In the genomic region with DNA sequence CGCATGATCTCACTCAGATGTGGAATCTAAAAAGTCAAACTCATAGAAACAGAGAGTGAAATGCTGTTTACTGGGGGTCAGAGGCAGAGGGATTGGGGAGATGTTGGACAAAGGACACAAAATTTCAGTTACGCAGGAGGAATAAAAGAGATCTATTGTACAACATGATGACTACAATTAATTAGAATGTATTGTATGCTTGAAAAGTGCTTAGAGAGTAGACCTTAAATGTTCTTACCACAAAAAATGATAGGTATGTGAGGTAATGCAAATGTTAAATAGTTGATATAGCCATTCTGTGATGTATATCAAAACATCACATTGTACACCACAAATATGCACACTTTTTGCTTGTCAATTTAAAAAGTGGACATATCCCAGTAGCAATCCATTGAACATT, we compare ENCODE assay signal across 21 cellular contexts. TPM values are rescaled to one million over a fixed set of nuclear protein-coding genes. Genes with fewer than 3 reads are reported as not detected.
DNase-seq lines count a peak whose midpoint lies in the region; ATAC-seq, FAIRE-seq and TF ChIP-seq lines count a peak whose summit lies in the region.
"Had no signal": no experiment of that assay in that cellular context is flagged by ENCODE, and none has a peak within 500 bp of the region (broad histone marks: within the 10 kb centered on the region; RNA-seq: fewer than 3 reads in every experiment).

No MANE protein-coding gene starts in this region.

- H3K9ac ChIP-seq in astrocyte (ENCODE audit: low read length) = no peak overlapping the region
- H3K9ac ChIP-seq: BLaER1 had no signal

- H3K27me3 ChIP-seq in RWPE2 (ENCODE audit: insufficient read depth, poor library complexity, severe bottlenecking) = no peaks in the 10 kb centered on the region
- H3K27me3 ChIP-seq in astrocyte (ENCODE audit: insufficient read depth, low read length) = no peaks in the 10 kb centered on the region
- no peaks in the 10 kb centered on the region for H3K27me3 ChIP-seq in brain microvascular endothelial cell (replicated peaks)

- H3K9me3 ChIP-seq in RWPE2 (ENCODE audit: severe bottlenecking) (no peaks in the 10 kb centered on the region), astrocyte (ENCODE audit: insufficient read depth, low read depth, low read length) (no peaks in the 10 kb centered on the region), T-helper 17 cell (ENCODE audit: control insufficient read depth, low read length, poor library complexity, severe bottlenecking) (no peaks in the 10 kb centered on the region)
- H3K9me3 ChIP-seq: BLaER1, Caco-2 had no signal

- ATAC-seq in RWPE2 (ENCODE audit: low read depth) = peak; percentile 86
- ATAC-seq in GM19463 (IDR thresholded peaks at IDR 0.05; ENCODE audit: unreplicated experiment) = no peak
- no peak for ATAC-seq in HG03457 (IDR thresholded peaks at IDR 0.05; ENCODE audit: unreplicated experiment)
- no peak for ATAC-seq in T-helper 17 cell
- ATAC-seq: CD8-positive, alpha-beta T cell; GM23338; HCT116 had no signal

- no peaks in the 10 kb centered on the region for H3K36me3 Mint-ChIP-seq in astrocyte (ENCODE audit: low read depth, unreplicated experiment)
- H3K36me3 Mint-ChIP-seq in T-helper 17 cell (ENCODE audit: low read depth) = no peaks in the 10 kb centered on the region
- H3K36me3 Mint-ChIP-seq: CD4-positive, CD25-positive, alpha-beta regulatory T cell; CD8-positive, alpha-beta T cell had no signal

- H3K4me3 ChIP-seq in RWPE2 (ENCODE audit: severe bottlenecking) (no peak overlapping the region), astrocyte (ENCODE audit: insufficient read depth, low read depth, low read length) (no peak overlapping the region), brain microvascular endothelial cell (ENCODE audit: low read depth, low read length) (no peak overlapping the region)
- H3K4me3 ChIP-seq: BLaER1, GM23338 had no signal

- DNase-seq in RWPE2 (ENCODE audit: low spot score) (no peak), astrocyte (ENCODE audit: low read depth) (peak; percentile 52), brain microvascular endothelial cell (peak; percentile 4), non-pigmented ciliary epithelial cell (ENCODE audit: low read depth) (peak; percentile 17), activated gamma-delta T cell (lab: John Stamatoyannopoulos, UW) (no peak), T-helper 17 cell (no peak)
- DNase-seq: Caco-2; CD4-positive, CD25-positive, alpha-beta regulatory T cell; CD8-positive, alpha-beta T cell; DMS153; DND-41; H9 had no signal

- H2AFZ ChIP-seq in astrocyte (ENCODE audit: low read depth, low read length) = no peak overlapping the region
- H2AFZ ChIP-seq: GM23338 had no signal

- H3K27me3 Mint-ChIP-seq in astrocyte (ENCODE audit: low read depth, unreplicated experiment) = no peaks in the 10 kb centered on the region
- no peaks in the 10 kb centered on the region for H3K27me3 Mint-ChIP-seq in T-helper 17 cell
- H3K27me3 Mint-ChIP-seq: B cell; CD4-positive, CD25-positive, alpha-beta regulatory T cell had no signal

- TF ChIP-seq CTCF in RWPE2 (IDR thresholded peaks at IDR 0.05; ENCODE audit: poor library complexity, severe bottlenecking) (no peak), astrocyte (IDR thresholded peaks at IDR 0.05; ENCODE audit: insufficient read depth, low read depth, low read length) (no peak), brain microvascular endothelial cell (IDR thresholded peaks at IDR 0.05; ENCODE audit: low read depth, low read length, missing control alignments) (no peak)

- peak; percentile 60 for FAIRE-seq in astrocyte (lab: Jason Lieb, UNC)
- FAIRE-seq: G401.6, GM19239 had no signal

- no peak overlapping the region for H3K4me3 Mint-ChIP-seq in astrocyte (ENCODE audit: unreplicated experiment)
- H3K4me3 Mint-ChIP-seq in T-helper 17 cell = no peak overlapping the region
- H3K4me3 Mint-ChIP-seq: B cell; CD4-positive, CD25-positive, alpha-beta regulatory T cell; CD8-positive, alpha-beta T cell; GM23338; H9 had no signal

- H3K27ac ChIP-seq in RWPE2 (ENCODE audit: poor library complexity, severe bottlenecking) (peak overlapping the region; percentile 82), astrocyte (ENCODE audit: low read depth, low read length) (no peak overlapping the region), brain microvascular endothelial cell (no peak overlapping the region)
- H3K27ac ChIP-seq: BLaER1, C4-2B had no signal

- H3K4me1 Mint-ChIP-seq in astrocyte (ENCODE audit: low read depth, unreplicated experiment) (no peaks in the 10 kb centered on the region), T-helper 17 cell (no peaks in the 10 kb centered on the region)
- H3K4me1 Mint-ChIP-seq: B cell; CD4-positive, CD25-positive, alpha-beta regulatory T cell; GM23338; H9 had no signal

- no peaks in the 10 kb centered on the region for H3K9me3 Mint-ChIP-seq in astrocyte (ENCODE audit: unreplicated experiment)
- H3K9me3 Mint-ChIP-seq: CD8-positive, alpha-beta T cell; GM23338 had no signal

- no peaks in the 10 kb centered on the region for H4K20me1 ChIP-seq in astrocyte (ENCODE audit: insufficient read depth, low read length)
- H4K20me1 ChIP-seq: BLaER1 had no signal

- in situ Hi-C loops in brain microvascular endothelial cell (cut with HindIII; ENCODE audit: low pct_ligation_motif_present, low sequenced_read_pairs) = no loop called here

- H3K79me2 ChIP-seq in astrocyte (ENCODE audit: insufficient read depth, low read length) = no peaks in the 10 kb centered on the region

- H3K27ac Mint-ChIP-seq in astrocyte (ENCODE audit: unreplicated experiment) (no peak overlapping the region), T-helper 17 cell (no peak overlapping the region)
- H3K27ac Mint-ChIP-seq: B cell; CD4-positive, CD25-positive, alpha-beta regulatory T cell; CD8-positive, alpha-beta T cell; GM23338; H9 had no signal

- H3K4me2 ChIP-seq in astrocyte (ENCODE audit: low read length) = no peak overlapping the region
- H3K4me2 ChIP-seq: BLaER1, GM23338 had no signal

- H3K36me3 ChIP-seq in RWPE2 (ENCODE audit: low read depth) (no peaks in the 10 kb centered on the region), astrocyte (ENCODE audit: insufficient read depth, low read length) (no peaks in the 10 kb centered on the region), brain microvascular endothelial cell (replicated peaks) (no peaks in the 10 kb centered on the region)
- H3K36me3 ChIP-seq: BLaER1 had no signal

- peaks cover 4% of the 10 kb centered on the region for H3K4me1 ChIP-seq in RWPE2 (ENCODE audit: insufficient read depth, poor library complexity, severe bottlenecking)
- no peaks in the 10 kb centered on the region for H3K4me1 ChIP-seq in astrocyte (ENCODE audit: insufficient read depth, low read length)
- H3K4me1 ChIP-seq: BLaER1, Caco-2 had no signal

RNA-seq across cellular contexts. Expression of a gene that starts 36.1 kb away (rescaled TPM):
- total RNA-seq in astrocyte (11.5 and 12.4 TPM in 2 replicates), T-helper 17 cell (10 to 100 TPM; 29.4 to 33.2 TPM)

Comparison
In these comparisons a context has a peak if more than half of its experiments do, and no peak if none do; other contexts are left out.
1. DNase-seq: peak in astrocyte (single experiment), brain microvascular endothelial cell (single experiment) and non-pigmented ciliary epithelial cell (single experiment); none in RWPE2 (single experiment), activated gamma-delta T cell (single experiment) and T-helper 17 cell (0 of 3).